In the genomic region with DNA sequence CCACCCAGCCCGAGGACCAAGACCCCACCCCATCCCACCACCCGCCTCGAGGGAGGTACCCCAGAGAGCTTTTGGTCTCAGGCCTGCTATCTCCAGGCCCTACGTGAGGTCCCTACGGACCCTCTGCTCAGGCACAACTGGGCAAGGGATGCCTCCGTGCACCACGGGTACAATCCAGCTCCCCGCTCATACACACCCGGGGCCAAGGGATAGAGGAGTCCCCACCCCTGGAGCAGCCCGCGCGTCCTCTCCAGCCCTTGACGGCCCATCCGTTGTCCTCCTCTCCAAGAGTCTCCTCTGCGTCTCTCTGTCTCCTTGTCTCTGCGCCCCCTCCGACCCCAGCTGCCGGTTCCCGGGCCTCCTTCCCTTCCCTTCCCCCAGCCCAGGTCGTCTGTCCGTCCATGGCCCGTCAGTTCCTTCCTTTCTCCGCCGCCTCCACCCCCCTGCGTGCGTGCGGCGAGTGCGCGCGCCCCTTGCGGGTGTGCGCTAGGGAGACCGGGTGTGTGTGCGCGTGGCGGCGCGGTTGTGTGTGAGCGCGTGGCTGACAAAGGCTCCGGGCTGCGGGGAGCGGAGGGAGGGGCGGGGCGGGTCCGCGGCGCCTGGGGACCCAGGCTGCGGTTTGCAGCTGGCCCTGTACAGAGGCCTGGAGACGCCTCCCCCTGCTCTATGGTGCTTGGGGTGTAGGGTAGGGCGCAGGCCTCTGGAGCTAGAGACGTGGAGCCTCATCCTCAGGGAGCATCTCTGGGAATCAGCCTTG, we compare ENCODE assay signal across 7 cellular contexts. TPM values are rescaled to one million over a fixed set of nuclear protein-coding genes. Genes with fewer than 3 reads are reported as not detected.
DNase-seq lines count a peak whose midpoint lies in the region; ATAC-seq, FAIRE-seq and TF ChIP-seq lines count a peak whose summit lies in the region.

No MANE protein-coding gene starts in this region.

- no peak overlapping the region for H2BK5ac ChIP-seq in H1 (ENCODE audit: low read depth, low read length)

- H4K5ac ChIP-seq in H1 (ENCODE audit: insufficient read length, low read depth, low read length), result no peak overlapping the region

- no peak overlapping the region for H4K91ac ChIP-seq in H1 (replicated peaks; ENCODE audit: insufficient read length, low read length)

- 7% methylated on average over 36 of the region's 53 CpGs; no CpG with 5 or more reads in 1 of the 2 experiments for WGBS in H1 (ENCODE audit: extremely low coverage in 1 of 2, insufficient coverage in 1 of 2, insufficient read length in 1 of 2, insufficient replicate concordance in 2 of 2, low coverage in 1 of 2, low lambda C conversion rate in 2 of 2, missing lambda C conversion rate in 1 of 2), 2 experiments

- no peak overlapping the region for H3K4ac ChIP-seq in H1 (replicated peaks; ENCODE audit: insufficient read length, low read depth, low read length)

- H3K23me2 ChIP-seq in H1 (ENCODE audit: low read depth, low read length), result peaks cover 16% of the 10 kb centered on the region; the same call in 1 of the 2 replicates

- peaks cover 15 to 52% (median 30%) of the 10 kb centered on the region in 5 donors for H3K27me3 Mint-ChIP-seq in naive thymus-derived CD4-positive, alpha-beta T cell

- peak overlapping the region; percentile 78; the same call in 1 of the 2 replicates for H3K18ac ChIP-seq in H1 (ENCODE audit: extremely low read depth, low read length)

- DNase-seq in RPMI8226, result peak; percentile 38
- DNase-seq in H1 (ENCODE audit: low read depth in 1 of 2, low spot score in 2 of 2), result peak in 1 of 2 experiments; percentile 75
- DNase-seq in naive thymus-derived CD4-positive, alpha-beta T cell, result peak in 5 of 9 donors; percentile 18 to 36 (median 28)
- no peak for DNase-seq in uterus
- DNase-seq in GM13976 (ENCODE audit: low spot score), result no peak
- DNase-seq in posterior vena cava (ENCODE audit: low spot score), result no peak

- no peaks in the 10 kb centered on the region for H3K79me1 ChIP-seq in H1 (ENCODE audit: low read depth, low read length)

- no peak for TF ChIP-seq CTCF in HEK293 (tag by site-specific recombination; IDR thresholded peaks at IDR 0.05)
- TF ChIP-seq CTCF in H1 (IDR thresholded peaks at IDR 0.05; ENCODE audit: control extremely low read depth in 1 of 3, insufficient read depth in 1 of 3, low read depth in 1 of 3, low read length in 3 of 3), result no peak
- TF ChIP-seq CTCF in uterus (IDR thresholded peaks at IDR 0.05), result no peak
- TF ChIP-seq CTCF in GM13976 (IDR thresholded peaks at IDR 0.05; ENCODE audit: borderline replicate concordance, control extremely low read depth, extremely low read depth, insufficient read depth, missing control alignments), result no peak

- in situ Hi-C loops in GM13976 (cut with MboI; ENCODE audit: low sequenced_read_pairs, unreplicated experiment), result no loop called here

- H2BK120ac ChIP-seq in H1 (replicated peaks; ENCODE audit: low read depth, low read length), result no peak overlapping the region

- peaks cover 15 to 34% (median 28%) of the 10 kb centered on the region in 7 donors for H3K4me1 Mint-ChIP-seq in naive thymus-derived CD4-positive, alpha-beta T cell

- ATAC-seq in naive thymus-derived CD4-positive, alpha-beta T cell, result peak; percentile 26

- peak overlapping the region in 1 of 9 donors; percentile 13 for H3K27ac Mint-ChIP-seq in naive thymus-derived CD4-positive, alpha-beta T cell

- CTCF ChIA-PET in HEK293 (lab: Yijun Ruan, JAX), result interaction anchor here (0.6 to 2.0 kb wide), 6 partner anchors 24 to 367 kb away, joined by 3 to 6 read pairs (median 3); no protein-coding TSS in a partner anchor
- CTCF ChIA-PET in H1 (lab: Charles Lee; ENCODE audit: partially characterized antibody), result interaction anchor here (0.6 to 3.5 kb wide), 13 partner anchors 10 to 96 kb away, joined by 3 to 14 read pairs (median 4); partner anchors contain the start of gene MYBBP1A
- CTCF ChIA-PET in naive thymus-derived CD4-positive, alpha-beta T cell (lab: Charles Lee), result interaction anchor here (1.1 kb wide), 1 partner anchor 17 kb away, joined by 3 read pairs; no protein-coding TSS in a partner anchor

- TF ChIP-seq EP300 in H1 (IDR thresholded peaks at IDR 0.05; ENCODE audit: borderline replicate concordance in 1 of 2, low read depth in 2 of 2, low read length in 2 of 2), result no peak

- H2BK12ac ChIP-seq in H1 (ENCODE audit: low read depth, low read length), result no peak overlapping the region

- no peaks in the 10 kb centered on the region for H3K9me3 ChIP-seq in HEK293 (ENCODE audit: control insufficient read depth, insufficient read depth, low read depth, low read length)
- no peaks in the 10 kb centered on the region for H3K9me3 ChIP-seq in H1 (ENCODE audit: insufficient read depth in 2 of 2, low read depth in 1 of 2, low read length in 1 of 2)
- H3K9me3 ChIP-seq in naive thymus-derived CD4-positive, alpha-beta T cell (ENCODE audit: control insufficient read depth in 2 of 3, low read length in 3 of 3), result no peaks in the 10 kb centered on the region
- no peaks in the 10 kb centered on the region for H3K9me3 ChIP-seq in uterus

- H3K4me1 ChIP-seq in HEK293 (ENCODE audit: control insufficient read depth, insufficient read depth, low read length) (no peaks in the 10 kb centered on the region), H1 (replicated peaks in 1 of 4; ENCODE audit: control insufficient read depth in 3 of 4, insufficient read depth in 4 of 4, low read length in 3 of 4) (peaks cover 0 to 13% (median 8%) of the 10 kb centered on the region in 4 experiments; a peak in 4 of 7 replicates), uterus (no peaks in the 10 kb centered on the region)
- H3K4me1 ChIP-seq in naive thymus-derived CD4-positive, alpha-beta T cell (ENCODE audit: control insufficient read depth in 2 of 2, insufficient read depth in 2 of 2, low read length in 2 of 2), result peaks cover 17 to 20% of the 10 kb centered on the region in 2 donors

- intact Hi-C loops in naive thymus-derived CD4-positive, alpha-beta T cell (cut with micrococcal nuclease), result loop anchor here in 1 of 2 donors (10.0 kb wide), 1 partner anchor 125 kb away; no protein-coding TSS in a partner anchor
- intact Hi-C loops in uterus (cut with DNase I; ENCODE audit: low total_unique reads) (no loop called here), posterior vena cava (cut with DNase I) (loop anchor here (2.0 to 10.0 kb wide), 2 partner anchors 67 to 75 kb away; partner anchors contain the start of gene SPNS3 (in 1 of the 2))

- peak overlapping the region; percentile 89 to 93 for H3K4me2 ChIP-seq in H1 (ENCODE audit: insufficient read depth in 1 of 2, low read depth in 2 of 2, low read length in 2 of 2)

- no peaks in the 10 kb centered on the region for H3K79me2 ChIP-seq in H1 (ENCODE audit: control insufficient read depth in 1 of 2, insufficient read depth in 2 of 2, low read length in 2 of 2)

- peak overlapping the region; percentile 5; the same call in 1 of the 2 replicates for H3K4me3 ChIP-seq in HEK293 (ENCODE audit: low read depth, low read length)
- peak overlapping the region; percentile 46 to 62 (median 51) for H3K4me3 ChIP-seq in H1 (ENCODE audit: extremely low read depth in 1 of 4, insufficient read depth in 2 of 4, low read depth in 3 of 4, low read length in 4 of 4)
- peak overlapping the region; percentile 48 for H3K4me3 ChIP-seq in naive thymus-derived CD4-positive, alpha-beta T cell (ENCODE audit: low read length)
- H3K4me3 ChIP-seq in uterus, result peak overlapping the region; percentile 22 to 29

- no peak overlapping the region for H2BK20ac ChIP-seq in H1 (ENCODE audit: low read length)

- no peak overlapping the region for H2AK5ac ChIP-seq in H1 (ENCODE audit: low read depth, low read length)

- H3K27me3 ChIP-seq in H1 (replicated peaks in 1 of 4; ENCODE audit: control insufficient read depth in 3 of 4, extremely low read depth in 1 of 4, insufficient read depth in 3 of 4, low read length in 3 of 4), result peaks cover 23 to 49% (median 45%) of the 10 kb centered on the region in 4 experiments
- H3K27me3 ChIP-seq in naive thymus-derived CD4-positive, alpha-beta T cell (ENCODE audit: control insufficient read depth in 2 of 2, insufficient read depth in 2 of 2, low read length in 2 of 2), result peaks cover 0 to 14% of the 10 kb centered on the region in 2 donors
- H3K27me3 ChIP-seq in uterus, result no peaks in the 10 kb centered on the region

- no peaks in the 10 kb centered on the region for H3K36me3 ChIP-seq in HEK293 (ENCODE audit: control insufficient read depth in 2 of 2, insufficient read depth in 1 of 2, low read length in 2 of 2)
- no peaks in the 10 kb centered on the region for H3K36me3 ChIP-seq in H1 (ENCODE audit: control insufficient read depth in 2 of 4, insufficient read depth in 4 of 4, low read length in 3 of 4)
- no peaks in the 10 kb centered on the region for H3K36me3 ChIP-seq in naive thymus-derived CD4-positive, alpha-beta T cell (ENCODE audit: control insufficient read depth in 2 of 3, insufficient read depth in 3 of 3, low read length in 3 of 3)
- H3K36me3 ChIP-seq in uterus, result no peaks in the 10 kb centered on the region

- no peak overlapping the region for H3K56ac ChIP-seq in H1 (replicated peaks; ENCODE audit: insufficient read length, low read depth, low read length)

- no peak for TF ChIP-seq RAD21 in H1 (IDR thresholded peaks at IDR 0.05 in 1 of 2, conservative IDR thresholded peaks at IDR 0.05 in 1 of 2; ENCODE audit: low read depth in 2 of 2, low read length in 2 of 2)

- no peaks in the 10 kb centered on the region for H3K9me3 Mint-ChIP-seq in naive thymus-derived CD4-positive, alpha-beta T cell

- peak overlapping the region; percentile 82 for H4K8ac ChIP-seq in H1 (ENCODE audit: extremely low read depth, insufficient read depth, low read length)

- H3K14ac ChIP-seq in H1 (ENCODE audit: insufficient read length), result no peak overlapping the region

- POLR2A ChIA-PET in HEK293 (lab: Yijun Ruan, JAX) (interaction anchor here (0.6 to 2.1 kb wide), 2 partner anchors 43 to 56 kb away, joined by 3 to 5 read pairs; partner anchors contain the start of gene MYBBP1A), H1 (lab: Charles Lee; ENCODE audit: partially characterized antibody) (interaction anchor here (0.9 to 1.8 kb wide), 9 partner anchors 11 to 80 kb away, joined by 3 to 7 read pairs (median 3); partner anchors contain the start of gene MYBBP1A)
- POLR2A ChIA-PET in naive thymus-derived CD4-positive, alpha-beta T cell (lab: Charles Lee), result interaction anchor here (1.0 to 1.6 kb wide), 5 partner anchors 13 to 204 kb away, joined by 3 to 10 read pairs (median 4); no protein-coding TSS in a partner anchor

- H2AFZ ChIP-seq in H1 (ENCODE audit: low read length), result peak overlapping the region; percentile 56

- H4K20me1 ChIP-seq in H1 (replicated peaks in 1 of 2; ENCODE audit: control insufficient read depth in 1 of 2, insufficient read depth in 2 of 2, low read length in 2 of 2), result peaks cover 0 to 5% of the 10 kb centered on the region in 2 experiments

- H3K27ac ChIP-seq in HEK293 (ENCODE audit: extremely low read depth, low read depth, low read length), result no peak overlapping the region
- no peak overlapping the region for H3K27ac ChIP-seq in H1 (ENCODE audit: low read depth, low read length)
- H3K27ac ChIP-seq in naive thymus-derived CD4-positive, alpha-beta T cell (ENCODE audit: low read depth, low read length), result no peak overlapping the region
- peak overlapping the region in 1 of 2 donors; percentile 39 for H3K27ac ChIP-seq in uterus

- no peaks in the 10 kb centered on the region for H3K36me3 Mint-ChIP-seq in naive thymus-derived CD4-positive, alpha-beta T cell

- H3K4me3 Mint-ChIP-seq in naive thymus-derived CD4-positive, alpha-beta T cell, result peak overlapping the region; percentile 77 to 92 (median 84)

- H2BK15ac ChIP-seq in H1 (ENCODE audit: low read length), result no peak overlapping the region; the same call in 1 of the 2 replicates

- TF ChIP-seq POLR2A in H1 (IDR thresholded peaks at IDR 0.05; ENCODE audit: control extremely low read depth in 1 of 2, low read depth in 2 of 2, low read length in 2 of 2) (no peak), uterus (IDR thresholded peaks at IDR 0.05) (no peak)

- no peak for FAIRE-seq in H1 (lab: Jason Lieb, UNC)

- no peak overlapping the region for H3K23ac ChIP-seq in H1 (ENCODE audit: insufficient read length)

- H3K9ac ChIP-seq in H1 (replicated peaks in 1 of 4; ENCODE audit: extremely low read depth in 1 of 4, low read depth in 3 of 4, low read length in 3 of 4), result peak overlapping the region in 2 of 4 experiments; percentile 4 to 52; a peak in 1 of 7 replicates

RNA-seq across cellular contexts. Expression of gene SPNS2, which starts 0.9 kb away (rescaled TPM):
- total RNA-seq in H1 (2021; fragmentation: NEBNext Ultra II Directional; extraction: Animal tissue kit (Norgen Biotek cat#: 25700)), result 0.98 and 1.5 TPM in 2 replicates
- polyA plus RNA-seq in H1 (2011; rRNA removed), result 1.2 and 1.9 TPM in 2 replicates
- 1.5 TPM for polyA plus RNA-seq in H1 (2011; cell fraction: cytosol; rRNA removed)
- polyA plus RNA-seq in H1 (2011; cell fraction: nucleus; rRNA removed), result 2.6 TPM
- polyA plus RNA-seq in H1 (2012, experiment 1 of 2), result 0.51 to 1.6 TPM (median 1.4 TPM) in 4 replicates
- 1.4 TPM for polyA plus RNA-seq in H1 (2012, experiment 2 of 2)
- 0.77 TPM for polyA plus RNA-seq in H1 (2013, experiment 1 of 2)
- 0.83 TPM for polyA plus RNA-seq in H1 (2013, experiment 2 of 2)
- 0.35 and 1.6 TPM in 2 replicates for polyA minus RNA-seq in H1 (2011; rRNA and poly(A)+ RNA removed)
- 0.59 TPM for polyA minus RNA-seq in H1 (2011; cell fraction: cytosol; rRNA and poly(A)+ RNA removed)
- 1.5 TPM for polyA minus RNA-seq in H1 (2011; cell fraction: nucleus; rRNA and poly(A)+ RNA removed)
- total RNA-seq in naive thymus-derived CD4-positive, alpha-beta T cell, result under 1 TPM in 4 of 5 experiments, not detected in 1; 0.19 to 0.56 (median 0.50) TPM
- not detected for polyA plus RNA-seq in naive thymus-derived CD4-positive, alpha-beta T cell
- total RNA-seq in uterus (10 to 100 TPM in 2 of 4 donors, 1 to 10 TPM in 2; 3.8 to 40.5 (median 13.6) TPM), posterior vena cava (10 to 100 TPM; 16.2 to 20.9 TPM)

RNA-seq across cellular contexts. Expression of gene MYBBP1A, which starts 55.6 kb away (rescaled TPM):
- total RNA-seq in H1 (2021; fragmentation: NEBNext Ultra II Directional; extraction: Animal tissue kit (Norgen Biotek cat#: 25700)), result 151 and 153 TPM in 2 replicates
- polyA plus RNA-seq in H1 (2011; rRNA removed), result 46.8 and 79.9 TPM in 2 replicates
- 58.4 TPM for polyA plus RNA-seq in H1 (2011; cell fraction: cytosol; rRNA removed)
- 266 TPM for polyA plus RNA-seq in H1 (2011; cell fraction: nucleus; rRNA removed)
- polyA plus RNA-seq in H1 (2012, experiment 1 of 2), result 98.7 to 125 TPM (median 120 TPM) in 4 replicates
- polyA plus RNA-seq in H1 (2012, experiment 2 of 2), result 114 TPM
- polyA plus RNA-seq in H1 (2013, experiment 1 of 2), result 74.0 TPM
- 63.6 TPM for polyA plus RNA-seq in H1 (2013, experiment 2 of 2)
- polyA minus RNA-seq in H1 (2011; rRNA and poly(A)+ RNA removed), result 87.5 and 109 TPM in 2 replicates
- 88.4 TPM for polyA minus RNA-seq in H1 (2011; cell fraction: cytosol; rRNA and poly(A)+ RNA removed)
- polyA minus RNA-seq in H1 (2011; cell fraction: nucleus; rRNA and poly(A)+ RNA removed), result 116 TPM
- total RNA-seq in naive thymus-derived CD4-positive, alpha-beta T cell, result 10 to 100 TPM; 59.8 to 81.8 (median 77.9) TPM
- 10 to 100 TPM; 21.0 to 42.8 TPM for polyA plus RNA-seq in naive thymus-derived CD4-positive, alpha-beta T cell
- total RNA-seq in uterus, result 10 to 100 TPM; 10.9 to 64.7 (median 25.2) TPM
- 10 to 100 TPM; 37.9 to 41.0 TPM for total RNA-seq in posterior vena cava

Comparison
In these comparisons a context has a peak if more than half of its experiments do, and no peak if none do; other contexts are left out.
1. DNase-seq: peak in RPMI8226 (single experiment) and naive thymus-derived CD4-positive, alpha-beta T cell (5 of 9); none in uterus (0 of 2), GM13976 (single experiment) and posterior vena cava (single experiment).
2. Of the 6 proteins assayed by ChIP-seq in both HEK293 and H1: peak only in HEK293: SP2; only in H1: none; in both: none; in neither: 5.
3. Peak in every context shown above with its lines, with median percentiles within 50 percentile points of each other: H3K4me3 ChIP-seq.